In the genomic region with DNA sequence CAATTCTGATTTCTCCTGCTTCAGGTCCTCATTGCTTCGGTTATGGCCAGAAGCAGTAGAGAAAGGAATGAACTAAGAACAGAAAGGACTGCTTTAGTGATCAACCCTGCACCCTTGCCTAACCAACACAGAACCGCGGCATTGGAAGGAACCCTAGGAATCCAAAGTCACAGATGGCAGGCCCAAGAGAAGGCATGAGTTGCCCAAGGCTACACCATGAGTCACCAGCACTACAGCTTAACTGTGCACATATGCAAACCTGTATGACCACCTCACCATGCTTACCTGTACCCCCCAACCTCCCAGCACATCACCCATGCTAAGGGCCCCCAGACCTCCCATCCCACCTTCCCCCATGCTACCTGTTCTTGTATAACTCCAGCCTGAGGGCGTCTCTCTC, we compare ENCODE assay signal across 17 cellular contexts. TPM values are rescaled to one million over a fixed set of nuclear protein-coding genes. Genes with fewer than 3 reads are reported as not detected.
A peak's percentile ranks its signal among the peaks of the same experiment; 100 is the strongest.
DNase-seq lines count a peak whose midpoint lies in the region; ATAC-seq and TF ChIP-seq lines count a peak whose summit lies in the region.
"Had no signal": no experiment of that assay in that cellular context is flagged by ENCODE, and none has a peak within 500 bp of the region (broad histone marks: within the 10 kb centered on the region; RNA-seq: fewer than 3 reads in every experiment).

No MANE protein-coding gene starts in this region.

- H3K36me3 ChIP-seq in right atrium auricular region, result no peaks in the 10 kb centered on the region
- no peaks in the 10 kb centered on the region for H3K36me3 ChIP-seq in left ventricle myocardium inferior

- POLR2A ChIA-PET in RWPE1 (lab: Yijun Ruan, JAX; ENCODE audit: low non-redundant PET), result no interaction called here

- H3K27ac ChIP-seq in right atrium auricular region (no peak overlapping the region), left ventricle myocardium inferior (replicated peaks) (no peak overlapping the region), RWPE1 (no peak overlapping the region), substantia nigra (ENCODE audit: low read depth, low read length, poor library complexity, severe bottlenecking) (no peak overlapping the region)
- H3K27ac ChIP-seq: C4-2B had no signal

- peak; percentile 9 for DNase-seq in right atrium auricular region (ENCODE audit: low spot score)
- DNase-seq in left ventricle myocardium inferior, result no peak
- peak; percentile 14 for DNase-seq in RWPE1 (ENCODE audit: low spot score)
- peak; percentile 80 for DNase-seq in islet precursor cell
- no peak for DNase-seq in substantia nigra (lab: John Stamatoyannopoulos, UW)
- DNase-seq: H7, NCI-H1105 treated with DMSO at 0.1 percent for 48 hours, NCI-H2029 treated with DMSO at 0.1 percent for 48 hours, NCI-H226, NCI-H510A treated with DMSO at 0.1 percent for 48 hours, NCI-H748 treated with DMSO at 0.1 percent for 48 hours had no signal

- H3K27me3 ChIP-seq in right atrium auricular region, result no peaks in the 10 kb centered on the region
- H3K27me3 ChIP-seq in left ventricle myocardium inferior (ENCODE audit: low read depth), result no peaks in the 10 kb centered on the region

- no peaks in the 10 kb centered on the region for H3K9me3 ChIP-seq in right atrium auricular region
- no peaks in the 10 kb centered on the region for H3K9me3 ChIP-seq in left ventricle myocardium inferior (replicated peaks)

- TF ChIP-seq CTCF in right atrium auricular region (IDR thresholded peaks at IDR 0.05), result no peak
- no peak for TF ChIP-seq CTCF in left ventricle myocardium inferior (IDR thresholded peaks at IDR 0.05; ENCODE audit: borderline replicate concordance)
- no peak for TF ChIP-seq CTCF in RWPE1 (conservative IDR thresholded peaks at IDR 0.05; ENCODE audit: low read depth)

- ATAC-seq in GM19395 (IDR thresholded peaks at IDR 0.05; ENCODE audit: unreplicated experiment) (no peak), GM19324 (IDR thresholded peaks at IDR 0.05; ENCODE audit: low FRiP score, unreplicated experiment) (no peak)
- ATAC-seq: HepG2, K562, Right ventricle myocardium inferior had no signal

- CTCF ChIA-PET in RWPE1 (lab: Yijun Ruan, JAX), result no interaction called here

- peaks cover 0 to 9% of the 10 kb centered on the region in 2 donors for H3K4me1 ChIP-seq in right atrium auricular region
- H3K4me1 ChIP-seq in left ventricle myocardium inferior, result peaks cover 11% of the 10 kb centered on the region

- H3K4me3 ChIP-seq in right atrium auricular region (no peak overlapping the region), left ventricle myocardium inferior (no peak overlapping the region)
- H3K4me3 ChIP-seq: K562 had no signal

- intact Hi-C loops in left ventricle myocardium inferior (cut with micrococcal nuclease), result no loop called here

RNA-seq across cellular contexts. Expression of a gene that starts 25.9 kb away (rescaled TPM):
- total RNA-seq in right atrium auricular region (10 to 100 TPM; 15.4 to 19.0 TPM), left ventricle myocardium inferior (11.9 TPM)

RNA-seq across cellular contexts. Expression of a gene that starts 32.1 kb away (rescaled TPM):
- total RNA-seq in right atrium auricular region (10 to 100 TPM; 12.1 to 19.4 TPM), left ventricle myocardium inferior (18.3 TPM)

Comparison
In these comparisons a context has a peak if more than half of its experiments do, and no peak if none do; other contexts are left out.
1. DNase-seq: peak in right atrium auricular region (single experiment), RWPE1 (single experiment) and islet precursor cell (single experiment); none in left ventricle myocardium inferior (single experiment) and substantia nigra (0 of 49).